Comparison of ENCODE assay signal across 13 cellular contexts in genomic region chr10:113550365-113550764, GRCh38. TPM values are rescaled to one million over a fixed set of nuclear protein-coding genes. Genes with fewer than 3 reads are reported as not detected.
A peak's percentile ranks its signal among the peaks of the same experiment; 100 is the strongest.
DNase-seq lines count a peak whose midpoint lies in the region; ATAC-seq and TF ChIP-seq lines count a peak whose summit lies in the region.
"Had no signal": no experiment of that assay in that cellular context is flagged by ENCODE, and none has a peak within 500 bp of the region (broad histone marks: within the 10 kb centered on the region; RNA-seq: fewer than 3 reads in every experiment).

No MANE protein-coding gene starts in this region.

- H4K20me1 ChIP-seq in BLaER1 treated with 17β-estradiol and CSF1 and Interleukin-3, amounts not matched to agents 10 nM and 100 nM, result no peaks in the 10 kb centered on the region

- H3K27me3 ChIP-seq in BLaER1 treated with 17β-estradiol and CSF1 and Interleukin-3, amounts not matched to agents 10 nM and 100 nM, result no peaks in the 10 kb centered on the region
- no peaks in the 10 kb centered on the region for H3K27me3 ChIP-seq in brain microvascular endothelial cell (replicated peaks)

- in situ Hi-C loops in brain microvascular endothelial cell (cut with HindIII; ENCODE audit: low pct_ligation_motif_present, low sequenced_read_pairs), result no loop called here

- H3K36me3 ChIP-seq in BLaER1 treated with 17β-estradiol and CSF1 and Interleukin-3, amounts not matched to agents 10 nM and 100 nM, result no peaks in the 10 kb centered on the region
- no peaks in the 10 kb centered on the region for H3K36me3 ChIP-seq in brain microvascular endothelial cell (replicated peaks)

- H3K4me1 ChIP-seq in BLaER1 treated with 17β-estradiol and CSF1 and Interleukin-3, amounts not matched to agents 10 nM and 100 nM, result peaks cover 15 to 38% (median 21%) of the 10 kb centered on the region in 10 experiments

- H3K9ac ChIP-seq in BLaER1 treated with 17β-estradiol and CSF1 and Interleukin-3, amounts not matched to agents 10 nM and 100 nM, result no peak overlapping the region; a peak in 1 of 22 replicates

- DNase-seq in HT1080 (ENCODE audit: low read depth) (peak; percentile 25), brain microvascular endothelial cell (peak; percentile 25), kidney glomerular epithelial cell (lab: John Stamatoyannopoulos, UW) (peak; percentile 93)
- no peak for DNase-seq in activated naive CD4-positive, alpha-beta T cell (lab: John Stamatoyannopoulos, UW)
- DNase-seq: activated B cell treated with CpG ODN at 0.5 μM for 24 hours; cerebellar nuclear complex; stimulated activated CD4-positive, alpha-beta T cell treated with anti-CD3 and anti-CD28 coated beads, Interleukin-15, amount 100 ng/mL, for 24 hours had no signal

- 0 out of 22 replicates have a peak, but pooled peaks cover 0 to 5% (median 0%) of the 10 kb centered on the region in 11 experiments for H3K9me3 ChIP-seq in BLaER1 treated with 17β-estradiol and CSF1 and Interleukin-3, amounts not matched to agents 10 nM and 100 nM (replicated peaks in 1 of 11)

- 0 out of 20 replicates have a peak overlapping the region, but pooled peaks of 1 of the 10 experiments have one; percentile 4 for H3K4me3 ChIP-seq in BLaER1 treated with 17β-estradiol and CSF1 and Interleukin-3, amounts not matched to agents 10 nM and 100 nM
- H3K4me3 ChIP-seq in brain microvascular endothelial cell (ENCODE audit: low read depth, low read length), result no peak overlapping the region

- no peak for TF ChIP-seq CTCF in brain microvascular endothelial cell (IDR thresholded peaks at IDR 0.05; ENCODE audit: low read depth, low read length, missing control alignments)

- peak overlapping the region in 10 of 11 experiments; percentile 0 to 67 (median 55); a peak in 17 of 22 replicates for H3K27ac ChIP-seq in BLaER1 treated with 17β-estradiol and CSF1 and Interleukin-3, amounts not matched to agents 10 nM and 100 nM
- no peak overlapping the region for H3K27ac ChIP-seq in brain microvascular endothelial cell

- H3K4me2 ChIP-seq in BLaER1 treated with 17β-estradiol and CSF1 and Interleukin-3, amounts not matched to agents 10 nM and 100 nM, result peak overlapping the region; percentile 40 to 75 (median 61)

- no peak for ATAC-seq in GM19467 (IDR thresholded peaks at IDR 0.05; ENCODE audit: unreplicated experiment)
- ATAC-seq in GM18858 (IDR thresholded peaks at IDR 0.05; ENCODE audit: unreplicated experiment), result no peak
- ATAC-seq in HG03039 (IDR thresholded peaks at IDR 0.05; ENCODE audit: unreplicated experiment), result no peak
- ATAC-seq: stimulated activated memory B cell treated with anti-CD40 and anti-IgM and Interleukin-4, amounts not matched to agents 10 μg/mL and 1 μg/mL and 100 μg/mL, for 72 hours had no signal

RNA-seq across cellular contexts. Expression of gene HABP2, which starts 2.5 kb away (rescaled TPM):
- not detected in 2 replicates for total RNA-seq in HT1080 (2014; rRNA removed; shearing (Covaris generic))
- 0.09 TPM in 1 of 2 replicates, not detected in the other for polyA plus RNA-seq in HT1080 (2015; cell fraction: cytosol; rRNA removed)
- not detected in 2 replicates for polyA plus RNA-seq in HT1080 (2015; cell fraction: nucleus; rRNA removed)
- total RNA-seq: activated B cell treated with CpG ODN at 0.5 μM for 24 hours; activated T-helper 1 cell treated with anti-CD3 and anti-CD28 coated beads, Interleukin-12 subunit alpha, Interleukin-12 subunit beta, Interleukin-2, Interleukin-4 antibody, amounts not matched to agents 30 ng/mL and 10 ng/mL and 1 ng/mL, durations not matched to agents 14 hours and 24 hours and 36 hours had no signal

Comparison
In these comparisons a context has a peak if more than half of its experiments do, and no peak if none do; other contexts are left out.
1. DNase-seq: peak in HT1080 (single experiment), brain microvascular endothelial cell (single experiment) and kidney glomerular epithelial cell (single experiment); none in activated naive CD4-positive, alpha-beta T cell (0 of 4).